In genomic region chr7:96312502-96312901, GRCh38 we compare ENCODE assay signal across 19 cellular contexts. TPM values are rescaled to one million over a fixed set of nuclear protein-coding genes. Genes with fewer than 3 reads are reported as not detected.
DNase-seq lines count a peak whose midpoint lies in the region; ATAC-seq and TF ChIP-seq lines count a peak whose summit lies in the region.
"Had no signal": no experiment of that assay in that cellular context is flagged by ENCODE, and none has a peak within 500 bp of the region (broad histone marks: within the 10 kb centered on the region; RNA-seq: fewer than 3 reads in every experiment).

No MANE protein-coding gene starts in this region.

- intact Hi-C loops in heart left ventricle (cut with DNase I) (loop anchor here in 1 of 10 donors (10.0 kb wide), 1 partner anchor 382 kb away; no protein-coding TSS in a partner anchor), left cardiac atrium (cut with DNase I) (loop anchor here in 1 of 2 donors (10.0 kb wide), 1 partner anchor 78 kb away; no protein-coding TSS in a partner anchor), left ventricle myocardium inferior (cut with micrococcal nuclease) (no loop called here), psoas muscle (cut with DNase I) (no loop called here)

- no peak for TF ChIP-seq POLR2A in heart left ventricle (IDR thresholded peaks at IDR 0.05)

- TF ChIP-seq CTCF in heart left ventricle (IDR thresholded peaks at IDR 0.05) (no peak), left ventricle myocardium inferior (IDR thresholded peaks at IDR 0.05; ENCODE audit: borderline replicate concordance) (no peak), psoas muscle (IDR thresholded peaks at IDR 0.05) (no peak)

- WGBS in heart left ventricle, 4 donors: 64 to 75% (median 69%) methylated on average over 4 of the region's 4 CpGs
- WGBS in psoas muscle, 3 donors: 46 to 71% (median 52%) methylated on average over 4 of the region's 4 CpGs

- H3K36me3 ChIP-seq in heart left ventricle (peaks cover 0 to 7% (median 0%) of the 10 kb centered on the region in 9 donors), left ventricle myocardium inferior (no peaks in the 10 kb centered on the region), psoas muscle (ENCODE audit: insufficient read depth in 1 of 2, low read depth in 1 of 2) (no peaks in the 10 kb centered on the region)
- H3K36me3 ChIP-seq: HAP-1 had no signal

- H3K27ac ChIP-seq in heart left ventricle (peak overlapping the region in 7 of 12 donors; percentile 7 to 51 (median 37)), left ventricle myocardium inferior (replicated peaks) (peak overlapping the region; percentile 75), psoas muscle (peak overlapping the region; percentile 44)
- H3K27ac ChIP-seq: BLaER1, RWPE1, SK-N-MC had no signal

- DNase-seq in heart left ventricle (no peak), left cardiac atrium (no peak), left ventricle myocardium inferior (no peak), psoas muscle (no peak)
- no peak for DNase-seq in activated CD4-positive, alpha-beta T cell treated with anti-CD3 and anti-CD28 coated beads for 4 hours
- DNase-seq: CD4-positive, CD25-positive, alpha-beta regulatory T cell; GOT3; HFFc6; MM.1S; NCI-H2029; NCI-H446 treated with DMSO at 0.1 percent for 48 hours had no signal

- ATAC-seq in heart left ventricle: peak in 3 of 4 donors; percentile 21 to 48 (median 29)
- no peak for ATAC-seq in left cardiac atrium
- ATAC-seq in psoas muscle: no peak
- ATAC-seq in GM21360 (IDR thresholded peaks at IDR 0.05; ENCODE audit: unreplicated experiment): no peak
- ATAC-seq in HG03196 (IDR thresholded peaks at IDR 0.05; ENCODE audit: unreplicated experiment): no peak
- ATAC-seq: Panc1 had no signal

- H3K9me3 ChIP-seq in heart left ventricle: no peaks in the 10 kb centered on the region
- no peaks in the 10 kb centered on the region for H3K9me3 ChIP-seq in left ventricle myocardium inferior (replicated peaks)
- H3K9me3 ChIP-seq in psoas muscle: no peaks in the 10 kb centered on the region
- H3K9me3 ChIP-seq: BLaER1, HAP-1 had no signal

- no peaks in the 10 kb centered on the region for H3K27me3 ChIP-seq in heart left ventricle
- H3K27me3 ChIP-seq in left ventricle myocardium inferior (ENCODE audit: low read depth): no peaks in the 10 kb centered on the region
- H3K27me3 ChIP-seq in psoas muscle (ENCODE audit: insufficient read depth in 3 of 3, low read length in 2 of 3): no peaks in the 10 kb centered on the region
- H3K27me3 ChIP-seq: BLaER1 had no signal

- H3K4me3 ChIP-seq in heart left ventricle: no peak overlapping the region
- H3K4me3 ChIP-seq in left ventricle myocardium inferior: no peak overlapping the region
- H3K4me3 ChIP-seq in psoas muscle: peak overlapping the region; percentile 9
- H3K4me3 ChIP-seq: BLaER1, HAP-1, K562, SK-N-MC had no signal

- peaks cover 0 to 77% (median 45%) of the 10 kb centered on the region in 12 donors for H3K4me1 ChIP-seq in heart left ventricle
- peaks cover 93% of the 10 kb centered on the region for H3K4me1 ChIP-seq in left ventricle myocardium inferior
- H3K4me1 ChIP-seq in psoas muscle: peaks cover 76% of the 10 kb centered on the region
- H3K4me1 ChIP-seq: BLaER1 had no signal

RNA-seq across cellular contexts. Expression of gene SLC25A13, which starts 9.4 kb away (rescaled TPM):
- total RNA-seq in heart left ventricle (10 to 100 TPM in 6 of 9 donors, 1 to 10 TPM in 3; 5.3 to 17.9 (median 11.4) TPM), left cardiac atrium (10 to 100 TPM; 14.6 to 20.4 TPM), left ventricle myocardium inferior (9.1 TPM), psoas muscle (10 to 100 TPM in 1 of 4 donors, 1 to 10 TPM in 3; 3.3 to 10.8 (median 8.5) TPM)
- polyA plus RNA-seq in heart left ventricle (10 to 100 TPM in 1 of 2 donors, 1 to 10 TPM in 1; 3.7 to 13.8 TPM), psoas muscle (10 to 100 TPM in 1 of 3 donors, 1 to 10 TPM in 2; 7.4 to 31.6 (median 9.7) TPM)

Comparison
In these comparisons a context has a peak if more than half of its experiments do, and no peak if none do; other contexts are left out.
1. ATAC-seq: peak in heart left ventricle (3 of 4); none in left cardiac atrium (0 of 2), psoas muscle (0 of 4), GM21360 (single experiment) and HG03196 (single experiment).
2. Peak in every context shown above with its lines, with median percentiles within 50 percentile points of each other: H3K27ac ChIP-seq.